25 cellular contexts compared by ENCODE assay signal in the genomic region with DNA sequence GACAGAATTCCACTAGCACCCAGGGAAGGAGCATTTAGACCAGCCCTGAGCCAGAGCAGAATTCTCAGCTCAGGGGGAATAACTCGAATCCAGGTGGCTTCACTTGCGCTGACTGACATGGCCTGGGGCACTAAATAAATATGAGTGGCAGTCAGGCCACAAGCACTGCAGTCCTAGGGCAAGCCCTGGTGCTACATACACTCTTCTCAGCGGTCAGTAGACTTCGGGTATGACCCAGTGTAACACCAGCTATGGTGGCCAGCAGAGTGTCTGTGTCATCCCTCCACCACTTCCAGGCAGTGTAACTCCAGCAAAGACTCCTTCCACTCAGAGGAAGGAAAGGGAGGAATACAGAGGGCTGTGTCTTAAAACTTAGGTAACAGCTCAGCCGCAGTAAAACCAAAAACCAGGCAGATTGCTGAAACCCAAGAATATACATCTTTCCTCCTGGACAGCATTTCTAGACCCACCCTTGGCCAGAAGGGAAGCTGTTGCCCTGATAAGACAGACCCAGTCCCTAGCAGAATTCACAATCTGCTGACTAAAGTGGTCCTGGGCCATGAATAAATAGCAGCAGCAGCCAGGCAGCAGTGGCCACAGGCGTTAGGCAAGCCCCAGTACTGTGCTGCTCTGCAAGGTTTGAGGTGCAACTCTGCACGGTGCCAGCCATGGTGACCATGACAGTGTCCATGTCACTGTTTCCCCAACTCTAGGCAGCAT.
DNase-seq lines count a peak whose midpoint lies in the region; ATAC-seq, FAIRE-seq and TF ChIP-seq lines count a peak whose summit lies in the region.
"Had no signal": no experiment of that assay in that cellular context is flagged by ENCODE, and none has a peak within 500 bp of the region (broad histone marks: within the 10 kb centered on the region; RNA-seq: fewer than 3 reads in every experiment).

No MANE protein-coding gene starts in this region.

- ATAC-seq in left ventricle myocardium superior (peak; percentile 39), right lobe of liver (peak in 3 of 4 donors; percentile 31 to 41 (median 33))
- ATAC-seq in stimulated activated naive CD8-positive, alpha-beta T cell treated with anti-CD3 and anti-CD28 coated beads, Interleukin-15, Interleukin-2, amounts not matched to agents 100 U/mL and 50 U/mL, for 24 hours, result no peak
- ATAC-seq: HCT116, Panc1 had no signal

- H2BK12ac ChIP-seq in H1 (ENCODE audit: low read depth, low read length), result no peak overlapping the region

- no peaks in the 10 kb centered on the region for H3K79me2 ChIP-seq in H1 (ENCODE audit: control insufficient read depth in 1 of 2, insufficient read depth in 2 of 2, low read length in 2 of 2)

- intact Hi-C loops in left ventricle myocardium superior (cut with micrococcal nuclease), result no loop called here
- intact Hi-C loops in right lobe of liver (cut with DNase I), result no loop called here

- no peak for FAIRE-seq in H1 (lab: Jason Lieb, UNC)
- FAIRE-seq: GM12891 had no signal

- no peak overlapping the region for H3K4ac ChIP-seq in H1 (replicated peaks; ENCODE audit: insufficient read length, low read depth, low read length)

- no peak overlapping the region for H2BK120ac ChIP-seq in H1 (replicated peaks; ENCODE audit: low read depth, low read length)

- no peak overlapping the region for H3K9ac ChIP-seq in H1 (replicated peaks in 1 of 4; ENCODE audit: extremely low read depth in 1 of 4, low read depth in 3 of 4, low read length in 3 of 4)
- H3K9ac ChIP-seq: GM23248 had no signal

- no peak overlapping the region for H3K4me2 ChIP-seq in H1 (ENCODE audit: insufficient read depth in 1 of 2, low read depth in 2 of 2, low read length in 2 of 2)

- H2AK5ac ChIP-seq in H1 (ENCODE audit: low read depth, low read length), result no peak overlapping the region

- H2BK20ac ChIP-seq in H1 (ENCODE audit: low read length), result no peak overlapping the region

- H3K4me1 ChIP-seq in right atrium auricular region (peaks cover 0 to 8% of the 10 kb centered on the region in 2 donors), H1 (replicated peaks in 1 of 4; ENCODE audit: control insufficient read depth in 3 of 4, insufficient read depth in 4 of 4, low read length in 3 of 4) (peaks cover 0 to 3% (median 0%) of the 10 kb centered on the region in 4 experiments; a peak in 1 of 7 replicates), right lobe of liver (no peaks in the 10 kb centered on the region)

- TF ChIP-seq POLR2A in H1 (IDR thresholded peaks at IDR 0.05; ENCODE audit: control extremely low read depth in 1 of 2, low read depth in 2 of 2, low read length in 2 of 2), result no peak
- no peak for TF ChIP-seq POLR2A in right lobe of liver (IDR thresholded peaks at IDR 0.05)

- H3K36me3 ChIP-seq in right atrium auricular region (peaks cover 18% of the 10 kb centered on the region), H1 (ENCODE audit: control insufficient read depth in 2 of 4, insufficient read depth in 4 of 4, low read length in 3 of 4) (peaks cover 0 to 11% (median 3%) of the 10 kb centered on the region in 4 experiments; a peak in 3 of 8 replicates), right lobe of liver (no peaks in the 10 kb centered on the region)

- H3K23me2 ChIP-seq in H1 (ENCODE audit: low read depth, low read length), result no peaks in the 10 kb centered on the region

- 86% methylated on average over 7 of the region's 7 CpGs; no CpG with 5 or more reads in 1 of the 2 experiments for WGBS in H1 (ENCODE audit: extremely low coverage in 1 of 2, insufficient coverage in 1 of 2, insufficient read length in 1 of 2, insufficient replicate concordance in 2 of 2, low coverage in 1 of 2, low lambda C conversion rate in 2 of 2, missing lambda C conversion rate in 1 of 2), 2 experiments
- 66% methylated on average over 5 of the region's 7 CpGs for WGBS in right lobe of liver (ENCODE audit: insufficient coverage, low coverage, low lambda C conversion rate, missing lambda C conversion rate)

- H3K9me3 ChIP-seq in right atrium auricular region (peaks cover 0 to 11% of the 10 kb centered on the region in 2 donors), H1 (ENCODE audit: insufficient read depth in 2 of 2, low read depth in 1 of 2, low read length in 1 of 2) (no peaks in the 10 kb centered on the region), right lobe of liver (no peaks in the 10 kb centered on the region)

- H2AFZ ChIP-seq in H1 (ENCODE audit: low read length), result no peak overlapping the region
- H2AFZ ChIP-seq: GM23248 had no signal

- no peak overlapping the region; the same call in 1 of the 2 replicates for H4K8ac ChIP-seq in H1 (ENCODE audit: extremely low read depth, insufficient read depth, low read length)

- no peak overlapping the region for H3K27ac ChIP-seq in right atrium auricular region
- H3K27ac ChIP-seq in H1 (ENCODE audit: low read depth, low read length), result 0 out of 2 replicates have a peak overlapping the region, but pooled peaks have one; percentile 7
- no peak overlapping the region for H3K27ac ChIP-seq in right lobe of liver
- no peak overlapping the region for H3K27ac ChIP-seq in RWPE1
- H3K27ac ChIP-seq: GM23248, HL-60 had no signal

- no peak for DNase-seq in left ventricle myocardium superior
- DNase-seq in right atrium auricular region (ENCODE audit: low spot score), result no peak
- no peak for DNase-seq in H1 (ENCODE audit: low read depth in 1 of 2, low spot score in 2 of 2)
- no peak for DNase-seq in right lobe of liver
- no peak for DNase-seq in stimulated activated naive CD8-positive, alpha-beta T cell treated with anti-CD3 and anti-CD28 coated beads, Interleukin-15, Interleukin-2, amounts not matched to agents 100 U/mL and 50 U/mL, for 24 hours
- no peak for DNase-seq in RWPE1 (ENCODE audit: low spot score)
- DNase-seq in NCI-H1436 (lab: John Stamatoyannopoulos, UW), result no peak
- DNase-seq: AML-193; C1 segment of cervical spinal cord; Calu3; CD8-positive, alpha-beta memory T cell; DMS153; GM23248; KG1; NCI-H1092 treated with DMSO at 0.1 percent for 48 hours; NCI-H146; NCI-H2029; NCI-H226; NCI-H510A treated with DMSO at 0.1 percent for 48 hours; NCI-H774; NK-92 treated with Interleukin-12 subunit alpha and Interleukin-12 subunit beta, amount 100 ng/mL, for 24 hours had no signal

- H3K56ac ChIP-seq in H1 (replicated peaks; ENCODE audit: insufficient read length, low read depth, low read length), result no peak overlapping the region

- TF ChIP-seq RAD21 in H1 (IDR thresholded peaks at IDR 0.05 in 1 of 2, conservative IDR thresholded peaks at IDR 0.05 in 1 of 2; ENCODE audit: low read depth in 2 of 2, low read length in 2 of 2), result no peak

- CTCF ChIA-PET in H1 (lab: Charles Lee; ENCODE audit: partially characterized antibody), result interaction anchor here (1.5 to 3.0 kb wide), 2 partner anchors 44 to 93 kb away, joined by 3 to 21 read pairs; no protein-coding TSS in a partner anchor
- CTCF ChIA-PET in RWPE1 (lab: Yijun Ruan, JAX), result no interaction called here

- H2BK5ac ChIP-seq in H1 (ENCODE audit: low read depth, low read length), result no peak overlapping the region

- no peaks in the 10 kb centered on the region for H3K27me3 ChIP-seq in right atrium auricular region
- H3K27me3 ChIP-seq in H1 (replicated peaks in 1 of 4; ENCODE audit: control insufficient read depth in 3 of 4, extremely low read depth in 1 of 4, insufficient read depth in 3 of 4, low read length in 3 of 4), result no peaks in the 10 kb centered on the region
- no peaks in the 10 kb centered on the region for H3K27me3 ChIP-seq in right lobe of liver

- H3K79me1 ChIP-seq in H1 (ENCODE audit: low read depth, low read length), result no peaks in the 10 kb centered on the region

- no peak overlapping the region for H4K5ac ChIP-seq in H1 (ENCODE audit: insufficient read length, low read depth, low read length)

- no peak for TF ChIP-seq EP300 in H1 (IDR thresholded peaks at IDR 0.05; ENCODE audit: borderline replicate concordance in 1 of 2, low read depth in 2 of 2, low read length in 2 of 2)

- no peak overlapping the region for H3K18ac ChIP-seq in H1 (ENCODE audit: extremely low read depth, low read length)

- H3K14ac ChIP-seq in H1 (ENCODE audit: insufficient read length), result no peak overlapping the region

- peaks cover 0 to 1% of the 10 kb centered on the region in 2 experiments for H4K20me1 ChIP-seq in H1 (replicated peaks in 1 of 2; ENCODE audit: control insufficient read depth in 1 of 2, insufficient read depth in 2 of 2, low read length in 2 of 2)

- no peak overlapping the region for H3K4me3 ChIP-seq in right atrium auricular region
- H3K4me3 ChIP-seq in H1 (ENCODE audit: extremely low read depth in 1 of 4, insufficient read depth in 2 of 4, low read depth in 3 of 4, low read length in 4 of 4), result no peak overlapping the region
- no peak overlapping the region for H3K4me3 ChIP-seq in right lobe of liver
- H3K4me3 ChIP-seq: GM23248 had no signal

- H4K91ac ChIP-seq in H1 (replicated peaks; ENCODE audit: insufficient read length, low read length), result no peak overlapping the region

- TF ChIP-seq CTCF in right atrium auricular region (IDR thresholded peaks at IDR 0.05), result no peak
- no peak for TF ChIP-seq CTCF in H1 (IDR thresholded peaks at IDR 0.05; ENCODE audit: control extremely low read depth in 1 of 3, insufficient read depth in 1 of 3, low read depth in 1 of 3, low read length in 3 of 3)
- no peak for TF ChIP-seq CTCF in right lobe of liver (IDR thresholded peaks at IDR 0.05)
- no peak for TF ChIP-seq CTCF in RWPE1 (conservative IDR thresholded peaks at IDR 0.05; ENCODE audit: low read depth)

- no peak overlapping the region for H3K23ac ChIP-seq in H1 (ENCODE audit: insufficient read length)

- no peak overlapping the region for H2BK15ac ChIP-seq in H1 (ENCODE audit: low read length)

- POLR2A ChIA-PET in H1 (lab: Charles Lee; ENCODE audit: partially characterized antibody) (interaction anchor here (1.0 kb wide), 1 partner anchor 93 kb away, joined by 3 read pairs; no protein-coding TSS in a partner anchor), RWPE1 (lab: Yijun Ruan, JAX; ENCODE audit: low non-redundant PET) (interaction anchor here (0.6 kb wide), 1 partner anchor 27 kb away, joined by 5 read pairs; no protein-coding TSS in a partner anchor)
